ENCODE assay signal across 8 cellular contexts in the genomic region with DNA sequence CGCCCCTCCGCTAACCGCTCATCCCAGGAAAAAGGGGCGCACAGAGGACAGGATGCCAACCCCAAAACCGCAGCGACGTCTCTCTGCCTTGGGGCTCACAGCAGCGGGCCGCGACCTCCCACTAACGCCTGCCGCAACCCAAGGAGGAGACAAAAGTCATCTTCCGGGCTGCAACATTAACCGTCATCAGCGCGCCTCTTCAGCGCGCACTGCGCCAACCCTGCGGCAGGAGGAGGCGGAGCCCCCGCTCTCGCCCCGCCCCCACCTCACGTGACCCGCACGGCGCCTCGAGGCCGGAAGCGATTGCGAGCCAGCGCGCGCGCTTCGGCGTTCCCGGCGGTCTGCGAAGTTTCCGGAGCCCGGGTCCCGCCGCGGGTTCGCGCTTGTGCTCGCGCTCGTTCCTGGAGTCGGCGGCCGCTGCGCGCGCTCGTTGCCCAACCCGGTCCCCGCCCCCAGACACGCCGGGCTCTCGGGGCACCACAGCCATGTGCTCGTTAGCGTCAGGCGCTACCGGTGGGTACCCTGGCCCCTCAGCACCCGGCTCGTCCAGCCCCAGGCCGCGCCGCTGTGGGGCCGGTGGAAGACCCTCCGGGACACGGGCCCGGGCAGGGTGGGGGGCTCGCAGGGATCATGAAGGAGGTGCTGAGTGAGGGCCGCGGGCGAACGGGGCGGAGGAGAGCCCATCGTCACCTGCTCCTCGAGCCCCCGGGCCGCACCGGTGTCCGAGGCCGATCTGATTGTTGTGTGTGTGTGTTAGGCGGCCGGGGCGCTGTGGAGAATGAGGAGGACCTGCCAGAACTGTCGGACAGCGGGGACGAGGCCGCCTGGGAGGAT. TPM values are rescaled to one million over a fixed set of nuclear protein-coding genes. Genes with fewer than 3 reads are reported as not detected.
DNase-seq lines count a peak whose midpoint lies in the region; ATAC-seq and TF ChIP-seq lines count a peak whose summit lies in the region.

A gene (plus strand): TSS at position 455 of the 834 bp plus-strand sequence. CDS start 31 bp downstream, at position 486.

- peak; percentile 96 to 99 (median 96) for DNase-seq in CD8-positive, alpha-beta T cell
- DNase-seq in HL-60 (ENCODE audit: low read depth in 1 of 2, low spot score in 1 of 2) (peak; percentile 88 to 94), NCI-H82 treated with DMSO at 0.1 percent for 48 hours (lab: John Stamatoyannopoulos, UW; ENCODE audit: unreplicated experiment) (peak; percentile 69), dermis microvascular lymphatic vessel endothelial cell (ENCODE audit: low read depth in 2 of 2) (peak; percentile 90 to 97), right lobe of liver (peak; percentile 97 to 98 (median 97))
- peak; percentile 98 for DNase-seq in activated CD4-positive, alpha-beta memory T cell treated with anti-CD3 and anti-CD28 coated beads for 36 hours
- DNase-seq in stimulated activated CD4-positive, alpha-beta T cell treated with anti-CD3 and anti-CD28 coated beads, Interleukin-4, amount 100 ng/mL, for 24 hours: peak; percentile 97

- peak within 1 kb of the TSS; percentile 92 for H3K27ac ChIP-seq in CD8-positive, alpha-beta T cell (ENCODE audit: low read depth, low read length)
- H3K27ac ChIP-seq in HL-60 (replicated peaks) (peak within 1 kb of the TSS; percentile 94), right lobe of liver (peak within 1 kb of the TSS; percentile 75 to 90 (median 81))

- H3K36me3 Mint-ChIP-seq in CD8-positive, alpha-beta T cell: peaks cover 28% of the 10 kb centered on the region
- peaks cover 17% of the 10 kb centered on the region for H3K36me3 Mint-ChIP-seq in activated CD4-positive, alpha-beta memory T cell treated with anti-CD3 and anti-CD28 coated beads for 36 hours

- H3K27me3 Mint-ChIP-seq in CD8-positive, alpha-beta T cell (ENCODE audit: low read depth): no peaks in the 10 kb centered on the region
- H3K27me3 Mint-ChIP-seq in activated CD4-positive, alpha-beta memory T cell treated with anti-CD3 and anti-CD28 coated beads for 36 hours: no peaks in the 10 kb centered on the region

- CTCF ChIA-PET in CD8-positive, alpha-beta T cell (lab: Charles Lee): interaction anchor here (1.0 to 1.4 kb wide), 4 partner anchors 9 to 27 kb away, joined by 3 to 9 read pairs (median 6); a partner anchor contains a TSS
- CTCF ChIA-PET in activated CD4-positive, alpha-beta memory T cell treated with anti-CD3 and anti-CD28 coated beads for 36 hours (lab: Charles Lee): interaction anchor here (0.6 to 2.4 kb wide), 6 partner anchors 9 to 1964 kb away, joined by 3 to 11 read pairs (median 3); a partner anchor contains a TSS

- intact Hi-C loops in CD8-positive, alpha-beta T cell (cut with DNase I, micrococcal nuclease): loop anchor here (1.0 to 10.0 kb wide), 8 partner anchors 24 to 1860 kb away; a partner anchor contains a TSS
- intact Hi-C loops in activated CD4-positive, alpha-beta memory T cell treated with anti-CD3 and anti-CD28 coated beads for 36 hours (cut with micrococcal nuclease): loop anchor here (1.0 to 2.0 kb wide), 3 partner anchors 20 to 223 kb away; a partner anchor contains a TSS
- intact Hi-C loops in right lobe of liver (cut with DNase I): loop anchor here (10.0 kb wide), 1 partner anchor 217 kb away; no protein-coding TSS in a partner anchor

- peak within 1 kb of the TSS; percentile 85 for H3K4me3 ChIP-seq in CD8-positive, alpha-beta T cell (ENCODE audit: low read depth, low read length)
- H3K4me3 ChIP-seq in HL-60 (replicated peaks; ENCODE audit: insufficient read depth, low read length) (peak within 1 kb of the TSS; percentile 84), right lobe of liver (peak within 1 kb of the TSS; percentile 87 to 97 (median 89))

- ATAC-seq in CD8-positive, alpha-beta T cell: peak; percentile 86
- peak; percentile 80 for ATAC-seq in GM19463 (IDR thresholded peaks at IDR 0.05; ENCODE audit: unreplicated experiment)
- ATAC-seq in right lobe of liver: peak; percentile 97

- no peak for TF ChIP-seq CTCF in CD8-positive, alpha-beta T cell (IDR thresholded peaks at IDR 0.05)
- TF ChIP-seq CTCF in HL-60 (IDR thresholded peaks at IDR 0.05; ENCODE audit: insufficient read depth, low read length) (no peak), right lobe of liver (IDR thresholded peaks at IDR 0.05) (peak in 3 of 4 donors; percentile 14 to 99 (median 93))

- H3K9me3 Mint-ChIP-seq in CD8-positive, alpha-beta T cell: no peaks in the 10 kb centered on the region
- H3K9me3 Mint-ChIP-seq in activated CD4-positive, alpha-beta memory T cell treated with anti-CD3 and anti-CD28 coated beads for 36 hours: no peaks in the 10 kb centered on the region

- peaks cover 17% of the 10 kb centered on the region for H3K4me1 ChIP-seq in CD8-positive, alpha-beta T cell (ENCODE audit: insufficient read depth, low read length)
- peaks cover 0 to 10% (median 3%) of the 10 kb centered on the region in 4 donors for H3K4me1 ChIP-seq in right lobe of liver

- peak; percentile 86 for TF ChIP-seq POLR2A in right lobe of liver (IDR thresholded peaks at IDR 0.05)

- WGBS in right lobe of liver (ENCODE audit: insufficient coverage, low coverage, low lambda C conversion rate, missing lambda C conversion rate): 0% methylated on average over 10 of the region's 96 CpGs

- no peaks in the 10 kb centered on the region for H3K36me3 ChIP-seq in CD8-positive, alpha-beta T cell (ENCODE audit: insufficient read depth, low read length)
- H3K36me3 ChIP-seq in right lobe of liver: peaks cover 0 to 19% (median 3%) of the 10 kb centered on the region in 4 donors

- H3K27me3 ChIP-seq in CD8-positive, alpha-beta T cell (ENCODE audit: insufficient read depth, low read length): no peaks in the 10 kb centered on the region
- H3K27me3 ChIP-seq in HL-60 (ENCODE audit: insufficient read depth, poor library complexity, severe bottlenecking) (no peaks in the 10 kb centered on the region), right lobe of liver (no peaks in the 10 kb centered on the region)

- peaks cover 35% of the 10 kb centered on the region for H3K4me1 Mint-ChIP-seq in CD8-positive, alpha-beta T cell (ENCODE audit: low read depth)
- H3K4me1 Mint-ChIP-seq in activated CD4-positive, alpha-beta memory T cell treated with anti-CD3 and anti-CD28 coated beads for 36 hours (ENCODE audit: low read depth): peaks cover 20% of the 10 kb centered on the region

- H3K9me3 ChIP-seq in CD8-positive, alpha-beta T cell (ENCODE audit: low read length): no peaks in the 10 kb centered on the region
- no peaks in the 10 kb centered on the region for H3K9me3 ChIP-seq in right lobe of liver

- peak within 1 kb of the TSS; percentile 96 for H3K4me3 Mint-ChIP-seq in CD8-positive, alpha-beta T cell
- H3K4me3 Mint-ChIP-seq in activated CD4-positive, alpha-beta memory T cell treated with anti-CD3 and anti-CD28 coated beads for 36 hours: peak within 1 kb of the TSS; percentile 96

- H3K27ac Mint-ChIP-seq in CD8-positive, alpha-beta T cell: peak within 1 kb of the TSS; percentile 99
- H3K27ac Mint-ChIP-seq in activated CD4-positive, alpha-beta memory T cell treated with anti-CD3 and anti-CD28 coated beads for 36 hours: peak within 1 kb of the TSS; percentile 99

- POLR2A ChIA-PET in CD8-positive, alpha-beta T cell (lab: Charles Lee): interaction anchor here (0.6 to 1.0 kb wide), 2 partner anchors 20 to 23 kb away, joined by 3 to 6 read pairs; a partner anchor contains a TSS
- POLR2A ChIA-PET in activated CD4-positive, alpha-beta memory T cell treated with anti-CD3 and anti-CD28 coated beads for 36 hours (lab: Charles Lee): interaction anchor here (1.3 to 1.4 kb wide), 2 partner anchors 10 to 18 kb away, joined by 4 read pairs; no protein-coding TSS in a partner anchor

RNA-seq across cellular contexts. Expression of the gene that starts here (rescaled TPM):
- 10 to 100 TPM; 10.2 to 10.6 TPM for total RNA-seq in CD8-positive, alpha-beta T cell
- total RNA-seq in activated CD4-positive, alpha-beta memory T cell treated with anti-CD3 and anti-CD28 coated beads for 36 hours: 10 to 100 TPM; 31.2 to 33.2 TPM
- 13.1 and 13.5 TPM in 2 replicates for total RNA-seq in dermis microvascular lymphatic vessel endothelial cell
- total RNA-seq in right lobe of liver: 10 to 100 TPM in 2 of 6 experiments, 1 to 10 TPM in 4; 3.4 to 11.8 (median 4.6) TPM

Comparison
In these comparisons a context has a peak if more than half of its experiments do, and no peak if none do; other contexts are left out.
1. Peak in every context shown above with its lines: DNase-seq, ATAC-seq, H3K4me3 ChIP-seq and H3K27ac ChIP-seq.
2. CTCF ChIP-seq: peak in right lobe of liver (3 of 4); none in CD8-positive, alpha-beta T cell (single experiment) and HL-60 (single experiment).